ENCODE assay signal across 23 cellular contexts in genomic region chr3:49529567-49529966, GRCh38. TPM values are rescaled to one million over a fixed set of nuclear protein-coding genes. Genes with fewer than 3 reads are reported as not detected.
DNase-seq lines count a peak whose midpoint lies in the region; ATAC-seq and TF ChIP-seq lines count a peak whose summit lies in the region.
"Had no signal": no experiment of that assay in that cellular context is flagged by ENCODE, and none has a peak within 500 bp of the region (broad histone marks: within the 10 kb centered on the region; RNA-seq: fewer than 3 reads in every experiment).

No MANE protein-coding gene starts in this region.

- no peaks in the 10 kb centered on the region for H4K20me1 ChIP-seq in H9 (ENCODE audit: control insufficient read depth, insufficient read depth, insufficient read length)

- no peak overlapping the region for H3K4ac ChIP-seq in H9 (ENCODE audit: low read depth, low read length)

- H3K27ac ChIP-seq in CD4-positive, CD25-positive, alpha-beta regulatory T cell (ENCODE audit: insufficient read depth, low read length, poor library complexity, severe bottlenecking) = no peak overlapping the region
- no peak overlapping the region for H3K27ac ChIP-seq in H9 (ENCODE audit: insufficient read length, low read depth, low read length)
- H3K27ac ChIP-seq: colonic mucosa, esophagus muscularis mucosa, hepatocyte, HL-60 had no signal

- H2BK5ac ChIP-seq in H9 (ENCODE audit: insufficient read length, low read length) = no peak overlapping the region

- no peak for DNase-seq in CD4-positive, CD25-positive, alpha-beta regulatory T cell
- DNase-seq in GM10248 (ENCODE audit: extremely low spot score) (peak; percentile 42), H9 (no peak)
- DNase-seq in activated T-helper 1 cell treated with anti-CD3 and anti-CD28 coated beads, Interleukin-12 subunit alpha, Interleukin-12 subunit beta, Interleukin-2, Interleukin-4 antibody, amounts not matched to agents 30 ng/mL and 10 ng/mL and 1 ng/mL, durations not matched to agents 14 hours and 24 hours and 36 hours (ENCODE audit: low spot score) = no peak
- no peak for DNase-seq in natural killer cell treated with Interleukin-12 subunit alpha and Interleukin-12 subunit beta and Interleukin-15 and Interleukin-18, amount 100 ng/mL, for 72 hours (ENCODE audit: low spot score)
- DNase-seq: activated CD4-positive, alpha-beta T cell treated with anti-CD3 and anti-CD28 coated beads, Interleukin-2, amount 50 U/mL, for 4 hours; amniotic stem cell; colonic mucosa; foreskin melanocyte; mesenchymal stem cell; NCI-H1092; NCI-H2029 treated with DMSO at 0.1 percent for 48 hours; NCI-H2227 treated with DMSO at 0.1 percent for 48 hours; RPMI8226; stimulated activated CD4-positive, alpha-beta T cell treated with anti-CD3 and anti-CD28 coated beads, Interleukin-2, amount 100 ng/mL, for 24 hours; stimulated activated naive CD4-positive, alpha-beta T cell had no signal

- H3K9me3 ChIP-seq in CD4-positive, CD25-positive, alpha-beta regulatory T cell (ENCODE audit: control insufficient read depth in 2 of 2, low read length in 2 of 2) = no peaks in the 10 kb centered on the region
- no peaks in the 10 kb centered on the region for H3K9me3 ChIP-seq in H9 (ENCODE audit: control insufficient read depth, low read depth, low read length)
- H3K9me3 ChIP-seq: colonic mucosa, esophagus muscularis mucosa had no signal

- H2BK12ac ChIP-seq in H9 (ENCODE audit: insufficient read length, low read depth, low read length) = no peak overlapping the region

- H3K36me3 ChIP-seq in CD4-positive, CD25-positive, alpha-beta regulatory T cell (ENCODE audit: control insufficient read depth, insufficient read depth, low read length) = peaks cover 31% of the 10 kb centered on the region

- H2BK15ac ChIP-seq in H9 (ENCODE audit: low read depth, low read length) = no peak overlapping the region

- no peaks in the 10 kb centered on the region for H3K27me3 Mint-ChIP-seq in CD4-positive, CD25-positive, alpha-beta regulatory T cell
- no peaks in the 10 kb centered on the region for H3K27me3 Mint-ChIP-seq in activated T-helper 1 cell treated with anti-CD3 and anti-CD28 coated beads, Interleukin-12 subunit alpha, Interleukin-12 subunit beta, Interleukin-2, Interleukin-4 antibody, amounts not matched to agents 30 ng/mL and 10 ng/mL and 1 ng/mL, durations not matched to agents 14 hours and 24 hours and 36 hours (ENCODE audit: insufficient read depth)
- H3K27me3 Mint-ChIP-seq in natural killer cell treated with Interleukin-12 subunit alpha and Interleukin-12 subunit beta and Interleukin-15 and Interleukin-18, amount 100 ng/mL, for 72 hours = no peaks in the 10 kb centered on the region
- no peaks in the 10 kb centered on the region for H3K27me3 Mint-ChIP-seq in H9 (ENCODE audit: low read depth)

- H3K56ac ChIP-seq in H9 (ENCODE audit: insufficient read length, low read depth, low read length) = no peak overlapping the region

- H2BK120ac ChIP-seq in H9 (ENCODE audit: low read depth, low read length, poor library complexity, severe bottlenecking) = no peak overlapping the region

- no peak overlapping the region for H2AFZ ChIP-seq in H9 (ENCODE audit: low read length)
- H2AFZ ChIP-seq: hepatocyte had no signal

- H3K18ac ChIP-seq in H9 (ENCODE audit: insufficient read length, low read depth, low read length) = no peak overlapping the region

- no peaks in the 10 kb centered on the region for H3K23me2 ChIP-seq in H9 (ENCODE audit: insufficient read length, low read depth, low read length, poor library complexity, severe bottlenecking)

- no peak overlapping the region for H4K8ac ChIP-seq in H9 (replicated peaks; ENCODE audit: insufficient read length, low read depth, low read length)

- no peak for ATAC-seq in CD4-positive, CD25-positive, alpha-beta regulatory T cell (ENCODE audit: low read depth in 2 of 2)
- peak; percentile 45 to 67 for ATAC-seq in natural killer cell treated with Interleukin-12 subunit alpha and Interleukin-12 subunit beta and Interleukin-15 and Interleukin-18, amount 100 ng/mL, for 72 hours
- no peak for ATAC-seq in GM21381 (IDR thresholded peaks at IDR 0.05; ENCODE audit: unreplicated experiment)
- ATAC-seq in HG03378 (IDR thresholded peaks at IDR 0.05; ENCODE audit: unreplicated experiment) = no peak
- ATAC-seq: left lobe of liver had no signal

- H3K4me3 Mint-ChIP-seq in CD4-positive, CD25-positive, alpha-beta regulatory T cell = no peak overlapping the region
- H3K4me3 Mint-ChIP-seq in activated T-helper 1 cell treated with anti-CD3 and anti-CD28 coated beads, Interleukin-12 subunit alpha, Interleukin-12 subunit beta, Interleukin-2, Interleukin-4 antibody, amounts not matched to agents 30 ng/mL and 10 ng/mL and 1 ng/mL, durations not matched to agents 14 hours and 24 hours and 36 hours = no peak overlapping the region
- no peak overlapping the region for H3K4me3 Mint-ChIP-seq in natural killer cell treated with Interleukin-12 subunit alpha and Interleukin-12 subunit beta and Interleukin-15 and Interleukin-18, amount 100 ng/mL, for 72 hours
- no peak overlapping the region for H3K4me3 Mint-ChIP-seq in H9
- H3K4me3 Mint-ChIP-seq: CD14-positive monocyte had no signal

- no peak overlapping the region for H2BK20ac ChIP-seq in H9 (ENCODE audit: low read depth, low read length, poor library complexity, severe bottlenecking)

- H3K27me3 ChIP-seq in CD4-positive, CD25-positive, alpha-beta regulatory T cell (ENCODE audit: control insufficient read depth, insufficient read depth, low read length) = no peaks in the 10 kb centered on the region
- H3K27me3 ChIP-seq in H9 (ENCODE audit: insufficient read depth, low read length) = no peaks in the 10 kb centered on the region
- H3K27me3 ChIP-seq: colonic mucosa, esophagus muscularis mucosa, hepatocyte had no signal

- H2AK5ac ChIP-seq in H9 (ENCODE audit: insufficient read length, low read length) = no peak overlapping the region

- no peak overlapping the region for H4K5ac ChIP-seq in H9 (ENCODE audit: insufficient read length, low read depth, low read length)

- H3K9ac ChIP-seq in H9 (ENCODE audit: extremely low read depth, insufficient read length, low read length) = no peak overlapping the region

- peaks cover 11% of the 10 kb centered on the region for H3K36me3 Mint-ChIP-seq in CD4-positive, CD25-positive, alpha-beta regulatory T cell
- peaks cover 20% of the 10 kb centered on the region for H3K36me3 Mint-ChIP-seq in activated T-helper 1 cell treated with anti-CD3 and anti-CD28 coated beads, Interleukin-12 subunit alpha, Interleukin-12 subunit beta, Interleukin-2, Interleukin-4 antibody, amounts not matched to agents 30 ng/mL and 10 ng/mL and 1 ng/mL, durations not matched to agents 14 hours and 24 hours and 36 hours (ENCODE audit: low read depth)
- H3K36me3 Mint-ChIP-seq in natural killer cell treated with Interleukin-12 subunit alpha and Interleukin-12 subunit beta and Interleukin-15 and Interleukin-18, amount 100 ng/mL, for 72 hours = no peaks in the 10 kb centered on the region
- peaks cover 21 to 46% (median 46%) of the 10 kb centered on the region in 3 experiments; a peak in 6 of 7 replicates for H3K36me3 Mint-ChIP-seq in H9 (ENCODE audit: insufficient read depth in 1 of 3, low read depth in 3 of 3)

- intact Hi-C loops in activated T-helper 1 cell treated with anti-CD3 and anti-CD28 coated beads, Interleukin-12 subunit alpha, Interleukin-12 subunit beta, Interleukin-2, Interleukin-4 antibody, amounts not matched to agents 30 ng/mL and 10 ng/mL and 1 ng/mL, durations not matched to agents 14 hours and 24 hours and 36 hours (cut with micrococcal nuclease) = loop anchor here (2.0 kb wide), 1 partner anchor 59 kb away; the partner anchor contains the start of gene DAG1

- peaks cover 0 to 7% (median 4%) of the 10 kb centered on the region in 4 donors for H3K4me1 Mint-ChIP-seq in CD4-positive, CD25-positive, alpha-beta regulatory T cell
- H3K4me1 Mint-ChIP-seq in activated T-helper 1 cell treated with anti-CD3 and anti-CD28 coated beads, Interleukin-12 subunit alpha, Interleukin-12 subunit beta, Interleukin-2, Interleukin-4 antibody, amounts not matched to agents 30 ng/mL and 10 ng/mL and 1 ng/mL, durations not matched to agents 14 hours and 24 hours and 36 hours (ENCODE audit: low read depth) = peaks cover 21% of the 10 kb centered on the region
- peaks cover 15 to 21% of the 10 kb centered on the region in 2 donors for H3K4me1 Mint-ChIP-seq in natural killer cell treated with Interleukin-12 subunit alpha and Interleukin-12 subunit beta and Interleukin-15 and Interleukin-18, amount 100 ng/mL, for 72 hours (ENCODE audit: low read depth in 2 of 2)
- peaks cover 1 to 2% of the 10 kb centered on the region in 2 experiments for H3K4me1 Mint-ChIP-seq in H9
- H3K4me1 Mint-ChIP-seq: CD14-positive monocyte had no signal

- H3K14ac ChIP-seq in H9 (ENCODE audit: insufficient read depth, low read length) = no peak overlapping the region

- H3K4me1 ChIP-seq in CD4-positive, CD25-positive, alpha-beta regulatory T cell (ENCODE audit: control insufficient read depth, insufficient read depth, low read length, poor library complexity, severe bottlenecking) = no peaks in the 10 kb centered on the region
- no peaks in the 10 kb centered on the region for H3K4me1 ChIP-seq in H9 (ENCODE audit: insufficient read depth, low read length)
- H3K4me1 ChIP-seq: colonic mucosa had no signal

- H3K4me3 ChIP-seq in CD4-positive, CD25-positive, alpha-beta regulatory T cell (ENCODE audit: low read depth, low read length) = no peak overlapping the region
- H3K4me3 ChIP-seq: colonic mucosa, esophagus muscularis mucosa, hepatocyte had no signal

- TF ChIP-seq CTCF in GM10248 (IDR thresholded peaks at IDR 0.05; ENCODE audit: control extremely low read depth, extremely low read depth, low read depth, missing control alignments) (no peak), H9 (conservative IDR thresholded peaks at IDR 0.05) (no peak)

- no peaks in the 10 kb centered on the region for H3K9me3 Mint-ChIP-seq in CD4-positive, CD25-positive, alpha-beta regulatory T cell
- no peaks in the 10 kb centered on the region for H3K9me3 Mint-ChIP-seq in activated T-helper 1 cell treated with anti-CD3 and anti-CD28 coated beads, Interleukin-12 subunit alpha, Interleukin-12 subunit beta, Interleukin-2, Interleukin-4 antibody, amounts not matched to agents 30 ng/mL and 10 ng/mL and 1 ng/mL, durations not matched to agents 14 hours and 24 hours and 36 hours
- no peaks in the 10 kb centered on the region for H3K9me3 Mint-ChIP-seq in natural killer cell treated with Interleukin-12 subunit alpha and Interleukin-12 subunit beta and Interleukin-15 and Interleukin-18, amount 100 ng/mL, for 72 hours
- H3K9me3 Mint-ChIP-seq in H9 = no peaks in the 10 kb centered on the region

- no peak overlapping the region for H4K91ac ChIP-seq in H9 (ENCODE audit: insufficient read length, low read depth, low read length)

- POLR2A ChIA-PET in GM10248 (lab: Yijun Ruan, JAX) = no interaction called here

- CTCF ChIA-PET in GM10248 (lab: Yijun Ruan, JAX) = interaction anchor here (0.7 to 10.7 kb wide), 3 partner anchors 9 to 143 kb away, joined by 3 to 87 read pairs (median 9); no protein-coding TSS in a partner anchor

- no peak overlapping the region for H3K4me2 ChIP-seq in H9 (ENCODE audit: insufficient read depth, insufficient read length, low read length)
- H3K4me2 ChIP-seq: hepatocyte had no signal

- H3K23ac ChIP-seq in H9 (ENCODE audit: insufficient read length, low read depth, low read length) = no peak overlapping the region

- no peaks in the 10 kb centered on the region for H3K79me2 ChIP-seq in H9 (ENCODE audit: insufficient read depth, low read length)

- H3T11ph ChIP-seq in H9 (ENCODE audit: low read length) = no peak overlapping the region

- no peaks in the 10 kb centered on the region for H3K79me1 ChIP-seq in H9 (ENCODE audit: insufficient read depth, low read depth, low read length, poor library complexity, severe bottlenecking)

- peak overlapping the region in 2 of 3 donors; percentile 41 to 82 for H3K27ac Mint-ChIP-seq in CD4-positive, CD25-positive, alpha-beta regulatory T cell
- peak overlapping the region; percentile 64 for H3K27ac Mint-ChIP-seq in activated T-helper 1 cell treated with anti-CD3 and anti-CD28 coated beads, Interleukin-12 subunit alpha, Interleukin-12 subunit beta, Interleukin-2, Interleukin-4 antibody, amounts not matched to agents 30 ng/mL and 10 ng/mL and 1 ng/mL, durations not matched to agents 14 hours and 24 hours and 36 hours
- H3K27ac Mint-ChIP-seq in natural killer cell treated with Interleukin-12 subunit alpha and Interleukin-12 subunit beta and Interleukin-15 and Interleukin-18, amount 100 ng/mL, for 72 hours = peak overlapping the region; percentile 4 to 49
- no peak overlapping the region for H3K27ac Mint-ChIP-seq in H9

RNA-seq across cellular contexts. Expression of gene BSN, which starts 24.7 kb away (rescaled TPM):
- 0.12 TPM for total RNA-seq in CD4-positive, CD25-positive, alpha-beta regulatory T cell
- polyA plus RNA-seq in CD4-positive, CD25-positive, alpha-beta regulatory T cell = not detected
- 0.13 and 0.34 TPM in 2 replicates for total RNA-seq in activated T-helper 1 cell treated with anti-CD3 and anti-CD28 coated beads, Interleukin-12 subunit alpha, Interleukin-12 subunit beta, Interleukin-2, Interleukin-4 antibody, amounts not matched to agents 30 ng/mL and 10 ng/mL and 1 ng/mL, durations not matched to agents 14 hours and 24 hours and 36 hours
- total RNA-seq in natural killer cell treated with Interleukin-12 subunit alpha and Interleukin-12 subunit beta and Interleukin-15 and Interleukin-18, amount 100 ng/mL, for 72 hours = under 1 TPM; 0.39 to 0.59 TPM
- 1.9 and 2.4 TPM in 2 replicates for total RNA-seq in H9 (2021)
- polyA plus RNA-seq: CD14-positive monocyte had no signal

RNA-seq across cellular contexts. Expression of gene DAG1, which starts 59.5 kb away (rescaled TPM):
- 15.7 TPM for total RNA-seq in CD4-positive, CD25-positive, alpha-beta regulatory T cell
- 1 to 10 TPM; 3.2 to 7.0 (median 3.9) TPM for polyA plus RNA-seq in CD4-positive, CD25-positive, alpha-beta regulatory T cell
- total RNA-seq in activated T-helper 1 cell treated with anti-CD3 and anti-CD28 coated beads, Interleukin-12 subunit alpha, Interleukin-12 subunit beta, Interleukin-2, Interleukin-4 antibody, amounts not matched to agents 30 ng/mL and 10 ng/mL and 1 ng/mL, durations not matched to agents 14 hours and 24 hours and 36 hours = 20.5 and 23.7 TPM in 2 replicates
- total RNA-seq in natural killer cell treated with Interleukin-12 subunit alpha and Interleukin-12 subunit beta and Interleukin-15 and Interleukin-18, amount 100 ng/mL, for 72 hours = 10 to 100 TPM; 22.0 to 27.8 TPM
- total RNA-seq in H9 (2021) = 93.0 and 94.0 TPM in 2 replicates

Comparison
In these comparisons a context has a peak if more than half of its experiments do, and no peak if none do; other contexts are left out.
1. ATAC-seq: peak in natural killer cell treated with Interleukin-12 subunit alpha and Interleukin-12 subunit beta and Interleukin-15 and Interleukin-18, amount 100 ng/mL, for 72 hours (2 of 2); none in CD4-positive, CD25-positive, alpha-beta regulatory T cell (0 of 2), GM21381 (single experiment) and HG03378 (single experiment).
2. H3K27ac Mint-ChIP-seq: peak in CD4-positive, CD25-positive, alpha-beta regulatory T cell (2 of 3), activated T-helper 1 cell treated with anti-CD3 and anti-CD28 coated beads, Interleukin-12 subunit alpha, Interleukin-12 subunit beta, Interleukin-2, Interleukin-4 antibody, amounts not matched to agents 30 ng/mL and 10 ng/mL and 1 ng/mL, durations not matched to agents 14 hours and 24 hours and 36 hours (single experiment) and natural killer cell treated with Interleukin-12 subunit alpha and Interleukin-12 subunit beta and Interleukin-15 and Interleukin-18, amount 100 ng/mL, for 72 hours (2 of 2); none in H9 (0 of 3).